23 cellular contexts compared by ENCODE assay signal in genomic region chr4:83631066-83631465, GRCh38.
DNase-seq lines count a peak whose midpoint lies in the region; ATAC-seq, FAIRE-seq and TF ChIP-seq lines count a peak whose summit lies in the region.
"Had no signal": no experiment of that assay in that cellular context is flagged by ENCODE, and none has a peak within 500 bp of the region (broad histone marks: within the 10 kb centered on the region; RNA-seq: fewer than 3 reads in every experiment).

No MANE protein-coding gene starts in this region.

- POLR2A ChIA-PET in A549 (lab: Yijun Ruan, JAX), result no interaction called here
- POLR2A ChIA-PET in activated CD4-positive, alpha-beta memory T cell treated with anti-CD3 and anti-CD28 coated beads for 36 hours (lab: Charles Lee), result no interaction called here

- WGBS in A549 (ENCODE audit: missing lambda C conversion rate), result 79% methylated on average over 2 of the region's 2 CpGs
- WGBS in body of pancreas, 2 donors, result 73 to 79% methylated on average over 2 of the region's 2 CpGs

- H3K4me2 ChIP-seq in A549 (0 out of 3 replicates have a peak overlapping the region, but pooled peaks have one; percentile 8), Loucy (ENCODE audit: low read depth, low read length, poor library complexity, severe bottlenecking) (no peak overlapping the region)

- no peak overlapping the region for H3K4me3 ChIP-seq in A549
- no peak overlapping the region for H3K4me3 ChIP-seq in Loucy (ENCODE audit: low read length, poor library complexity, severe bottlenecking)
- no peak overlapping the region for H3K4me3 ChIP-seq in mucosa of rectum (ENCODE audit: low read length in 2 of 2)
- H3K4me3 ChIP-seq in body of pancreas, result no peak overlapping the region
- H3K4me3 ChIP-seq: cardiac muscle cell, gastrocnemius medialis, tibial nerve had no signal

- no peak for ATAC-seq in A549
- no peak for ATAC-seq in GM21786 (IDR thresholded peaks at IDR 0.05; ENCODE audit: unreplicated experiment)
- no peak for ATAC-seq in HG03342 (IDR thresholded peaks at IDR 0.05; ENCODE audit: unreplicated experiment)
- ATAC-seq in body of pancreas, result no peak
- ATAC-seq: activated CD8-positive, alpha-beta T cell treated with anti-CD3 and anti-CD28 coated beads, Interleukin-2, amount 10 ng/mL, durations not matched to agents 7 days and 5 days; activated T-cell treated with anti-CD3 and anti-CD28 coated beads, Interleukin-2, amount 50 U/mL, for 72 hours; effector memory CD8-positive, alpha-beta T cell; gastrocnemius medialis; stimulated activated memory B cell treated with anti-CD40 and anti-IgM and Interleukin-4, amounts not matched to agents 10 μg/mL and 1 μg/mL and 100 μg/mL, for 72 hours had no signal

- no peaks in the 10 kb centered on the region for H3K36me3 Mint-ChIP-seq in activated CD4-positive, alpha-beta memory T cell treated with anti-CD3 and anti-CD28 coated beads for 36 hours
- H3K36me3 Mint-ChIP-seq: activated naive CD8-positive, alpha-beta T cell treated with anti-CD3 and anti-CD28 coated beads for 36 hours; CD4-positive, alpha-beta memory T cell; natural killer cell treated with Interleukin-12 subunit alpha and Interleukin-12 subunit beta and Interleukin-15 and Interleukin-18, amount 100 ng/mL, for 72 hours; stimulated activated memory B cell treated with anti-CD40 and anti-IgM and Interleukin-4, amounts not matched to agents 10 μg/mL and 1 μg/mL and 100 μg/mL, for 72 hours had no signal

- DNase-seq in A549 (ENCODE audit: low read depth in 1 of 2, low spot score in 1 of 2) (no peak), fibroblast of gingiva (ENCODE audit: low read depth) (peak; percentile 26), body of pancreas (no peak)
- no peak for DNase-seq in activated CD4-positive, alpha-beta memory T cell treated with anti-CD3 and anti-CD28 coated beads for 36 hours
- DNase-seq: activated CD8-positive, alpha-beta T cell treated with anti-CD3 and anti-CD28 coated beads, Interleukin-2, amount 10 ng/mL, durations not matched to agents 7 days and 5 days; activated naive CD8-positive, alpha-beta T cell treated with anti-CD3 and anti-CD28 coated beads for 36 hours; activated T-cell treated with anti-CD3 and anti-CD28 coated beads, Interleukin-2, amount 50 U/mL, for 72 hours; CD4-positive, alpha-beta memory T cell; DND-41; effector memory CD8-positive, alpha-beta T cell; gastrocnemius medialis; NCI-H446; T-helper 1 cell had no signal

- H3K4me1 ChIP-seq in A549 (peaks cover 12% of the 10 kb centered on the region; the same call in 2 of the 3 replicates), Loucy (ENCODE audit: insufficient read depth, low read length, poor library complexity, severe bottlenecking) (peaks cover 12% of the 10 kb centered on the region), mucosa of rectum (ENCODE audit: control insufficient read depth in 2 of 2, insufficient read depth in 2 of 2, low read length in 2 of 2) (peaks cover 10 to 22% of the 10 kb centered on the region in 2 donors), body of pancreas (peaks cover 8% of the 10 kb centered on the region)
- H3K4me1 ChIP-seq: tibial nerve had no signal

- CTCF ChIA-PET in A549 (lab: Yijun Ruan, JAX), result interaction anchor here (0.9 to 1.7 kb wide), 2 partner anchors 8 to 10 kb away, joined by 3 to 4 read pairs; no protein-coding TSS in a partner anchor
- CTCF ChIA-PET in activated CD4-positive, alpha-beta memory T cell treated with anti-CD3 and anti-CD28 coated beads for 36 hours (lab: Charles Lee), result interaction anchor here (0.6 to 2.1 kb wide), 3 partner anchors 14 to 158 kb away, joined by 3 to 5 read pairs (median 4); no protein-coding TSS in a partner anchor

- peaks cover 4% of the 10 kb centered on the region for H3K27me3 Mint-ChIP-seq in activated CD4-positive, alpha-beta memory T cell treated with anti-CD3 and anti-CD28 coated beads for 36 hours

- no peak overlapping the region for H3K27ac ChIP-seq in A549
- H3K27ac ChIP-seq in mucosa of rectum (ENCODE audit: low read depth in 2 of 2, low read length in 2 of 2), result peak overlapping the region; percentile 53 to 75
- H3K27ac ChIP-seq in body of pancreas, result no peak overlapping the region
- H3K27ac ChIP-seq: cardiac muscle cell, tibial nerve, VCaP had no signal

- TF ChIP-seq POLR2A in A549 (IDR thresholded peaks at IDR 0.05; ENCODE audit: low read length), result no peak
- no peak for TF ChIP-seq POLR2A in body of pancreas (IDR thresholded peaks at IDR 0.05)

- H3K27me3 ChIP-seq in Loucy (ENCODE audit: insufficient read depth, low read length, poor library complexity, severe bottlenecking) (no peaks in the 10 kb centered on the region), mucosa of rectum (ENCODE audit: control insufficient read depth in 2 of 2, insufficient read depth in 2 of 2, low read length in 2 of 2) (no peaks in the 10 kb centered on the region), body of pancreas (no peaks in the 10 kb centered on the region)
- H3K27me3 ChIP-seq: cardiac muscle cell, gastrocnemius medialis, tibial nerve had no signal

- H4K20me1 ChIP-seq in Loucy (ENCODE audit: insufficient read depth, low read length, poor library complexity, severe bottlenecking), result no peaks in the 10 kb centered on the region

- H3K4me1 Mint-ChIP-seq in activated CD4-positive, alpha-beta memory T cell treated with anti-CD3 and anti-CD28 coated beads for 36 hours (ENCODE audit: low read depth), result no peaks in the 10 kb centered on the region
- H3K4me1 Mint-ChIP-seq: activated naive CD8-positive, alpha-beta T cell treated with anti-CD3 and anti-CD28 coated beads for 36 hours; CD4-positive, alpha-beta memory T cell; stimulated activated memory B cell treated with anti-CD40 and anti-IgM and Interleukin-4, amounts not matched to agents 10 μg/mL and 1 μg/mL and 100 μg/mL, for 72 hours had no signal

- 0 out of 2 replicates have a peak overlapping the region, but pooled peaks have one; percentile 65 for H2AFZ ChIP-seq in Loucy (ENCODE audit: low read length)

- no peak for TF ChIP-seq RAD21 in A549 (conservative IDR thresholded peaks at IDR 0.05 in 1 of 2, IDR thresholded peaks at IDR 0.05 in 1 of 2)

- H3F3A ChIP-seq in Loucy (ENCODE audit: low read depth), result no peaks in the 10 kb centered on the region

- H3K9ac ChIP-seq in Loucy (ENCODE audit: low read depth, low read length, poor library complexity, severe bottlenecking) (no peak overlapping the region), mucosa of rectum (ENCODE audit: low read depth in 1 of 2, low read length in 2 of 2) (peak overlapping the region in 1 of 2 donors; percentile 23)

- no peaks in the 10 kb centered on the region for H3K79me2 ChIP-seq in Loucy (ENCODE audit: insufficient read depth, low read length)

- intact Hi-C loops in activated CD4-positive, alpha-beta memory T cell treated with anti-CD3 and anti-CD28 coated beads for 36 hours (cut with micrococcal nuclease), result no loop called here
- intact Hi-C loops in body of pancreas (cut with DNase I), result no loop called here

- TF ChIP-seq CTCF in A549 (IDR thresholded peaks at IDR 0.05), result no peak
- TF ChIP-seq CTCF in Loucy (conservative IDR thresholded peaks at IDR 0.05; ENCODE audit: low read length), result no peak
- TF ChIP-seq CTCF in body of pancreas (IDR thresholded peaks at IDR 0.05), result no peak

- TF ChIP-seq EP300 in A549 (IDR thresholded peaks at IDR 0.05), result no peak

- H3K9me3 Mint-ChIP-seq in activated CD4-positive, alpha-beta memory T cell treated with anti-CD3 and anti-CD28 coated beads for 36 hours, result no peaks in the 10 kb centered on the region
- H3K9me3 Mint-ChIP-seq: activated naive CD8-positive, alpha-beta T cell treated with anti-CD3 and anti-CD28 coated beads for 36 hours; activated T-cell treated with anti-CD3 and anti-CD28 coated beads, Interleukin-2, amount 50 U/mL, for 72 hours; CD4-positive, alpha-beta memory T cell; effector memory CD8-positive, alpha-beta T cell; natural killer cell treated with Interleukin-12 subunit alpha and Interleukin-12 subunit beta and Interleukin-15 and Interleukin-18, amount 100 ng/mL, for 72 hours; stimulated activated memory B cell treated with anti-CD40 and anti-IgM and Interleukin-4, amounts not matched to agents 10 μg/mL and 1 μg/mL and 100 μg/mL, for 72 hours had no signal

- H3K9me3 ChIP-seq in A549, result no peaks in the 10 kb centered on the region
- H3K9me3 ChIP-seq in Loucy (ENCODE audit: insufficient read depth, low read depth, low read length), result no peaks in the 10 kb centered on the region
- no peaks in the 10 kb centered on the region for H3K9me3 ChIP-seq in mucosa of rectum (ENCODE audit: control insufficient read depth in 2 of 2, low read length in 2 of 2)
- H3K9me3 ChIP-seq in body of pancreas, result no peaks in the 10 kb centered on the region
- H3K9me3 ChIP-seq: gastrocnemius medialis, tibial nerve had no signal

- H3K36me3 ChIP-seq in Loucy (ENCODE audit: insufficient read depth, low read length) (no peaks in the 10 kb centered on the region), mucosa of rectum (ENCODE audit: control insufficient read depth in 2 of 2, insufficient read depth in 2 of 2, low read length in 2 of 2) (no peaks in the 10 kb centered on the region), body of pancreas (replicated peaks in 1 of 2; ENCODE audit: insufficient read depth in 1 of 2, low read depth in 2 of 2) (no peaks in the 10 kb centered on the region)
- H3K36me3 ChIP-seq: cardiac muscle cell, gastrocnemius medialis, tibial nerve had no signal

- H3K27ac Mint-ChIP-seq in activated CD4-positive, alpha-beta memory T cell treated with anti-CD3 and anti-CD28 coated beads for 36 hours, result no peak overlapping the region
- H3K27ac Mint-ChIP-seq: activated CD8-positive, alpha-beta T cell treated with anti-CD3 and anti-CD28 coated beads, Interleukin-2, amount 10 ng/mL, durations not matched to agents 7 days and 5 days; activated naive CD8-positive, alpha-beta T cell treated with anti-CD3 and anti-CD28 coated beads for 36 hours; activated T-cell treated with anti-CD3 and anti-CD28 coated beads, Interleukin-2, amount 50 U/mL, for 72 hours; CD4-positive, alpha-beta memory T cell; effector memory CD8-positive, alpha-beta T cell; natural killer cell treated with Interleukin-12 subunit alpha and Interleukin-12 subunit beta and Interleukin-15 and Interleukin-18, amount 100 ng/mL, for 72 hours; stimulated activated memory B cell treated with anti-CD40 and anti-IgM and Interleukin-4, amounts not matched to agents 10 μg/mL and 1 μg/mL and 100 μg/mL, for 72 hours had no signal

- no peaks in the 10 kb centered on the region for H3K9me2 ChIP-seq in Loucy (replicated peaks; ENCODE audit: low read depth, low read length)

- H3K4me3 Mint-ChIP-seq in activated CD4-positive, alpha-beta memory T cell treated with anti-CD3 and anti-CD28 coated beads for 36 hours, result no peak overlapping the region
- H3K4me3 Mint-ChIP-seq: activated CD8-positive, alpha-beta T cell treated with anti-CD3 and anti-CD28 coated beads, Interleukin-2, amount 10 ng/mL, durations not matched to agents 7 days and 5 days; activated naive CD8-positive, alpha-beta T cell treated with anti-CD3 and anti-CD28 coated beads for 36 hours; activated T-cell treated with anti-CD3 and anti-CD28 coated beads, Interleukin-2, amount 50 U/mL, for 72 hours; CD4-positive, alpha-beta memory T cell; effector memory CD8-positive, alpha-beta T cell; natural killer cell treated with Interleukin-12 subunit alpha and Interleukin-12 subunit beta and Interleukin-15 and Interleukin-18, amount 100 ng/mL, for 72 hours; stimulated activated memory B cell treated with anti-CD40 and anti-IgM and Interleukin-4, amounts not matched to agents 10 μg/mL and 1 μg/mL and 100 μg/mL, for 72 hours had no signal

- FAIRE-seq in A549 (lab: Jason Lieb, UNC), result no peak
- FAIRE-seq: A204.1 had no signal

Comparison
In these comparisons a context has a peak if more than half of its experiments do, and no peak if none do; other contexts are left out.
1. H3K27ac ChIP-seq: peak in mucosa of rectum (2 of 2); none in A549 (0 of 2) and body of pancreas (0 of 4).